Comparison of ENCODE assay signal across 8 cellular contexts in genomic region chrX:56764153-56764974, GRCh38. TPM values are rescaled to one million over a fixed set of nuclear protein-coding genes. Genes with fewer than 3 reads are reported as not detected.
DNase-seq lines count a peak whose midpoint lies in the region; ATAC-seq, FAIRE-seq and TF ChIP-seq lines count a peak whose summit lies in the region.

No MANE protein-coding gene starts in this region.

- WGBS in pancreas, 2 donors, result 31 to 50% methylated on average over 20 of the region's 20 CpGs

- H3K4me3 ChIP-seq in foreskin fibroblast (ENCODE audit: low read depth in 1 of 2, low read length in 2 of 2) (no peak overlapping the region), pancreas (peak overlapping the region; percentile 28 to 52 (median 43)), vagina (peak overlapping the region; percentile 48 to 55)

- H3K27me3 ChIP-seq in pancreas, result peaks cover 0 to 4% (median 0%) of the 10 kb centered on the region in 4 donors
- H3K27me3 ChIP-seq in vagina, result no peaks in the 10 kb centered on the region

- TF ChIP-seq RAD21 in Ishikawa (IDR thresholded peaks at IDR 0.05; ENCODE audit: low read depth), result peak; percentile 58

- FAIRE-seq in D721Med (lab: Jason Lieb, UNC) (no peak), pancreas (lab: Jason Lieb, UNC) (peak; percentile 82)

- H3K9me3 ChIP-seq in pancreas (no peaks in the 10 kb centered on the region), vagina (no peaks in the 10 kb centered on the region)

- H3K4me1 ChIP-seq in pancreas (peaks cover 0 to 7% (median 3%) of the 10 kb centered on the region in 3 donors), vagina (peaks cover 47% of the 10 kb centered on the region)

- peak; percentile 53 for ATAC-seq in GM21619 (IDR thresholded peaks at IDR 0.05; ENCODE audit: unreplicated experiment)
- peak; percentile 58 to 70 (median 62) for ATAC-seq in pancreas

- H3K36me3 ChIP-seq in pancreas (no peaks in the 10 kb centered on the region), vagina (no peaks in the 10 kb centered on the region)

- DNase-seq in D721Med (ENCODE audit: insufficient read length, low spot score) (no peak), foreskin fibroblast (peak; percentile 41 to 78), pancreas (peak; percentile 35 to 89 (median 78)), vagina (ENCODE audit: extremely low spot score in 2 of 2) (peak; percentile 91 to 93), MV-4-11 (lab: John Stamatoyannopoulos, UW) (no peak)
- DNase-seq in activated T-cell treated with anti-CD3 and anti-CD28 coated beads, Interleukin-2, amount 50 U/mL, for 48 hours, result peak; percentile 77 to 84

- no peak for TF ChIP-seq POLR2A in vagina (IDR thresholded peaks at IDR 0.05)

- TF ChIP-seq EP300 in Ishikawa (IDR thresholded peaks at IDR 0.05; ENCODE audit: borderline replicate concordance), result no peak

- intact Hi-C loops in pancreas (cut with DNase I) (no loop called here), vagina (cut with DNase I) (no loop called here)

- peak overlapping the region; percentile 53 to 86 (median 76) for H3K27ac ChIP-seq in pancreas
- H3K27ac ChIP-seq in vagina, result peak overlapping the region; percentile 86

- peak; percentile 17 for TF ChIP-seq CTCF in D721Med (IDR thresholded peaks at IDR 0.05; ENCODE audit: insufficient read depth, missing control alignments)
- TF ChIP-seq CTCF in foreskin fibroblast (IDR thresholded peaks at IDR 0.05; ENCODE audit: low read depth, low read length), result peak; percentile 44
- TF ChIP-seq CTCF in pancreas (IDR thresholded peaks at IDR 0.05), result peak; percentile 26 to 49 (median 42)
- TF ChIP-seq CTCF in vagina (IDR thresholded peaks at IDR 0.05), result peak; percentile 39 to 72 (median 61)

TF ChIP-seq in Ishikawa, 13 proteins besides CTCF, POLR2A, EP300 and RAD21:
- no peak for TF ChIP-seq NFIC (IDR thresholded peaks at IDR 0.05)

RNA-seq across cellular contexts. Expression of gene NBDY, which starts 35.3 kb away (rescaled TPM):
- total RNA-seq in pancreas (10 to 100 TPM in 2 of 6 donors, 1 to 10 TPM in 4; 7.0 to 22.8 (median 9.1) TPM), vagina (13.8 TPM)
- polyA plus RNA-seq in pancreas, result 10 to 100 TPM in 1 of 2 donors, 1 to 10 TPM in 1; 7.9 to 19.9 TPM

Comparison
In these comparisons a context has a peak if more than half of its experiments do, and no peak if none do; other contexts are left out.
1. DNase-seq: peak in activated T-cell treated with anti-CD3 and anti-CD28 coated beads, Interleukin-2, amount 50 U/mL, for 48 hours (2 of 2), foreskin fibroblast (2 of 2), pancreas (6 of 6) and vagina (2 of 2); none in D721Med (single experiment) and MV-4-11 (single experiment).
2. H3K4me3 ChIP-seq: peak in pancreas (4 of 4) and vagina (2 of 2); none in foreskin fibroblast (0 of 2).
3. Peak in every context shown above with its lines, with median percentiles within 50 percentile points of each other: CTCF ChIP-seq.